In genomic region chr1:100428160-100428559, GRCh38 we compare ENCODE assay signal across 21 cellular contexts.
DNase-seq lines count a peak whose midpoint lies in the region; ATAC-seq and TF ChIP-seq lines count a peak whose summit lies in the region.
"Had no signal": no experiment of that assay in that cellular context is flagged by ENCODE, and none has a peak within 500 bp of the region (broad histone marks: within the 10 kb centered on the region; RNA-seq: fewer than 3 reads in every experiment).

No MANE protein-coding gene starts in this region.

- dilution Hi-C loops in IMR-90 (cut with HindIII; ENCODE audit: low sequenced_read_pairs, unreplicated experiment): no loop called here

- no peak overlapping the region for H3K4me3 ChIP-seq in IMR-90 (ENCODE audit: insufficient read depth, low read depth, low read length)
- H3K4me3 ChIP-seq: breast epithelium, coronary artery, esophagus squamous epithelium, gastroesophageal sphincter, SJSA1, smooth muscle cell had no signal

- no peak overlapping the region for H4K5ac ChIP-seq in IMR-90 (ENCODE audit: low read depth, low read length)

- H2BK20ac ChIP-seq in IMR-90 (ENCODE audit: low read depth, low read length): no peak overlapping the region

- no peaks in the 10 kb centered on the region for H4K20me1 ChIP-seq in IMR-90 (ENCODE audit: insufficient read depth, low read length)

- H3K4ac ChIP-seq in IMR-90 (ENCODE audit: low read depth, low read length): no peak overlapping the region

- no peak overlapping the region for H3K56ac ChIP-seq in IMR-90 (ENCODE audit: extremely low read depth, insufficient read depth, low read length)

- no peak overlapping the region for H3K4me2 ChIP-seq in IMR-90 (ENCODE audit: low read depth, low read length)
- H3K4me2 ChIP-seq: smooth muscle cell had no signal

- no peak overlapping the region for H2AK9ac ChIP-seq in IMR-90 (replicated peaks; ENCODE audit: low read depth, low read length, poor library complexity)

- peaks cover under 1% of the 10 kb centered on the region; the same call in 1 of the 2 replicates for H3K9me1 ChIP-seq in IMR-90 (ENCODE audit: insufficient read depth, low read length)

- H3K9me3 Mint-ChIP-seq in activated naive CD4-positive, alpha-beta T cell treated with anti-CD3 and anti-CD28 coated beads for 36 hours: no peaks in the 10 kb centered on the region
- no peaks in the 10 kb centered on the region for H3K9me3 Mint-ChIP-seq in activated naive CD4-positive, alpha-beta T cell treated with anti-CD3 and anti-CD28 coated beads, Interleukin-2, amount 50 U/mL, for 72 hours
- H3K9me3 Mint-ChIP-seq: H9, natural killer cell had no signal

- no peak overlapping the region for H2BK120ac ChIP-seq in IMR-90 (ENCODE audit: low read depth, low read length)

- no peak overlapping the region for H4K8ac ChIP-seq in IMR-90 (ENCODE audit: low read depth in 2 of 2, low read length in 2 of 2)

- no peak for TF ChIP-seq RAD21 in IMR-90 (IDR thresholded peaks at IDR 0.05; ENCODE audit: low read length)

- H3K27me3 Mint-ChIP-seq in activated naive CD4-positive, alpha-beta T cell treated with anti-CD3 and anti-CD28 coated beads for 36 hours (ENCODE audit: low read depth): no peaks in the 10 kb centered on the region

- no peak for ATAC-seq in IMR-90 (ENCODE audit: low read depth)
- ATAC-seq in activated naive CD4-positive, alpha-beta T cell treated with anti-CD3 and anti-CD28 coated beads, Interleukin-2, amount 50 U/mL, for 72 hours: peak; percentile 84 to 87
- ATAC-seq in stimulated activated naive CD8-positive, alpha-beta T cell treated with anti-CD3 and anti-CD28 coated beads, Interleukin-15, Interleukin-2, amounts not matched to agents 100 U/mL and 50 U/mL, for 24 hours: peak; percentile 64
- ATAC-seq: gastroesophageal sphincter had no signal

- DNase-seq in activated naive CD4-positive, alpha-beta T cell treated with anti-CD3 and anti-CD28 coated beads for 36 hours: peak; percentile 49
- no peak for DNase-seq in activated naive CD4-positive, alpha-beta T cell (lab: John Stamatoyannopoulos, UW)
- DNase-seq in IMR-90 (peak; percentile 20), putamen (ENCODE audit: low spot score) (no peak)
- DNase-seq in activated naive CD4-positive, alpha-beta T cell treated with anti-CD3 and anti-CD28 coated beads, Interleukin-2, amount 50 U/mL, for 72 hours (ENCODE audit: low spot score in 2 of 2): no peak
- DNase-seq in stimulated activated naive CD8-positive, alpha-beta T cell treated with anti-CD3 and anti-CD28 coated beads, Interleukin-15, Interleukin-2, amounts not matched to agents 100 U/mL and 50 U/mL, for 24 hours: no peak
- DNase-seq in effector CD8-positive, alpha-beta T cell (lab: John Stamatoyannopoulos, UW): no peak
- DNase-seq: activated CD4-positive, alpha-beta T cell treated with anti-CD3 and anti-CD28 coated beads, Interleukin-2, amount 50 U/mL, for 4 hours; esophagus squamous epithelium; H9; midbrain; natural killer cell; stimulated activated CD4-positive, alpha-beta T cell treated with anti-CD3 and anti-CD28 coated beads, Interleukin-4, amount 100 ng/mL, for 24 hours; stimulated activated naive CD4-positive, alpha-beta T cell treated with Interleukin-2 at 50 U/mL for 16 hours had no signal

- BruUV-seq in IMR-90 (replicated peaks; lab: Mats Ljungman, UMichigan): no TSS peak

- no peak overlapping the region for H2AFZ ChIP-seq in IMR-90 (replicated peaks; ENCODE audit: low read length, poor library complexity)

- no peak overlapping the region for H3K4me3 Mint-ChIP-seq in activated naive CD4-positive, alpha-beta T cell treated with anti-CD3 and anti-CD28 coated beads for 36 hours
- H3K4me3 Mint-ChIP-seq: H9; natural killer cell; T-helper 1 cell treated with Interleukin-12 subunit alpha and Interleukin-12 subunit beta and Interleukin-4 antibody, amounts not matched to agents 30 μg/mL and 1 μg/mL, for 36 hours had no signal

- H3K9me3 ChIP-seq in IMR-90 (ENCODE audit: control insufficient read depth, insufficient read depth, low read length): no peaks in the 10 kb centered on the region
- H3K9me3 ChIP-seq: breast epithelium, esophagus squamous epithelium, gastroesophageal sphincter, SJSA1 had no signal

- no peak overlapping the region for H3K14ac ChIP-seq in IMR-90 (replicated peaks; ENCODE audit: low read depth, low read length)

- peak overlapping the region; percentile 54 for H3K27ac Mint-ChIP-seq in activated naive CD4-positive, alpha-beta T cell treated with anti-CD3 and anti-CD28 coated beads for 36 hours
- H3K27ac Mint-ChIP-seq in activated naive CD4-positive, alpha-beta T cell treated with anti-CD3 and anti-CD28 coated beads, Interleukin-2, amount 50 U/mL, for 72 hours: no peak overlapping the region
- H3K27ac Mint-ChIP-seq: natural killer cell; T-helper 1 cell treated with Interleukin-12 subunit alpha and Interleukin-12 subunit beta and Interleukin-4 antibody, amounts not matched to agents 30 μg/mL and 1 μg/mL, for 36 hours had no signal

- no peak overlapping the region for H2BK5ac ChIP-seq in IMR-90 (ENCODE audit: low read depth, low read length, poor library complexity, severe bottlenecking)

- intact Hi-C loops in activated naive CD4-positive, alpha-beta T cell treated with anti-CD3 and anti-CD28 coated beads for 36 hours (cut with micrococcal nuclease): loop anchor here (1.0 kb wide), 5 partner anchors 12 to 77 kb away; no protein-coding TSS in a partner anchor
- intact Hi-C loops in IMR-90 (cut with micrococcal nuclease): no loop called here

- H3K27ac ChIP-seq in IMR-90 (ENCODE audit: insufficient read depth, low read length): no peak overlapping the region
- H3K27ac ChIP-seq: breast epithelium, C4-2B, coronary artery, esophagus squamous epithelium, gastroesophageal sphincter, SJSA1 had no signal

- POLR2A ChIA-PET in IMR-90 (lab: Charles Lee; ENCODE audit: unreplicated experiment): no interaction called here

- in situ Hi-C loops in IMR-90 (cut with MboI; ENCODE audit: low sequenced_read_pairs): no loop called here

- H3K9ac ChIP-seq in IMR-90 (ENCODE audit: low read depth, low read length): no peak overlapping the region

- no peak overlapping the region for H3K23ac ChIP-seq in IMR-90 (ENCODE audit: low read depth, low read length)

- peaks cover 11% of the 10 kb centered on the region for H3K36me3 Mint-ChIP-seq in activated naive CD4-positive, alpha-beta T cell treated with anti-CD3 and anti-CD28 coated beads for 36 hours (ENCODE audit: low read depth)
- H3K36me3 Mint-ChIP-seq in activated naive CD4-positive, alpha-beta T cell treated with anti-CD3 and anti-CD28 coated beads, Interleukin-2, amount 50 U/mL, for 72 hours: peaks cover 6 to 26% of the 10 kb centered on the region in 2 donors
- H3K36me3 Mint-ChIP-seq: natural killer cell had no signal

- no peak overlapping the region for H2BK15ac ChIP-seq in IMR-90 (ENCODE audit: low read depth, low read length)

- no peak overlapping the region for H3K18ac ChIP-seq in IMR-90 (ENCODE audit: low read depth, low read length)

- no peak for TF ChIP-seq CTCF in IMR-90 (conservative IDR thresholded peaks at IDR 0.05; ENCODE audit: low read depth, low read length)

- H4K91ac ChIP-seq in IMR-90 (ENCODE audit: insufficient read depth, low read depth, low read length): no peak overlapping the region

- no peak for TF ChIP-seq POLR2A in IMR-90 (IDR thresholded peaks at IDR 0.05; ENCODE audit: low read depth, low read length)

- H3K4me1 ChIP-seq in IMR-90 (ENCODE audit: control insufficient read depth, insufficient read depth, low read length): no peaks in the 10 kb centered on the region
- H3K4me1 ChIP-seq: breast epithelium had no signal

- H3K27me3 ChIP-seq in IMR-90 (ENCODE audit: control insufficient read depth, insufficient read depth, low read length): no peaks in the 10 kb centered on the region
- H3K27me3 ChIP-seq: breast epithelium, esophagus squamous epithelium, gastroesophageal sphincter, SJSA1 had no signal

- H3K79me1 ChIP-seq in IMR-90 (ENCODE audit: low read depth in 1 of 2, low read length in 2 of 2): no peaks in the 10 kb centered on the region; a peak in 2 of 4 replicates

- no peaks in the 10 kb centered on the region for H3K36me3 ChIP-seq in IMR-90 (ENCODE audit: control insufficient read depth, insufficient read depth, low read length)
- H3K36me3 ChIP-seq: breast epithelium, esophagus squamous epithelium, gastroesophageal sphincter, SJSA1 had no signal

- no peak overlapping the region for H2AK5ac ChIP-seq in IMR-90 (ENCODE audit: low read depth, low read length)

- CTCF ChIA-PET in activated naive CD4-positive, alpha-beta T cell treated with anti-CD3 and anti-CD28 coated beads for 36 hours (lab: Charles Lee): interaction anchor here (1.4 kb wide), 1 partner anchor 11 kb away, joined by 4 read pairs; no protein-coding TSS in a partner anchor
- CTCF ChIA-PET in IMR-90 (lab: Yijun Ruan, JAX): no interaction called here

- peaks cover 59% of the 10 kb centered on the region for H3K4me1 Mint-ChIP-seq in activated naive CD4-positive, alpha-beta T cell treated with anti-CD3 and anti-CD28 coated beads for 36 hours (ENCODE audit: low read depth)

TF ChIP-seq in IMR-90, 13 proteins besides CTCF, POLR2A, EP300 and RAD21 (continues in another document):
- TF ChIP-seq RFX5 (IDR thresholded peaks at IDR 0.05; ENCODE audit: low read depth, low read length) (no peak), NFE2L2 (IDR thresholded peaks at IDR 0.05; ENCODE audit: low read depth, low read length) (no peak), MAZ (IDR thresholded peaks at IDR 0.05; ENCODE audit: borderline replicate concordance, low read depth, low read length) (no peak), USF2 (IDR thresholded peaks at IDR 0.05; ENCODE audit: low read depth, low read length) (no peak), CEBPB (IDR thresholded peaks at IDR 0.05; ENCODE audit: low read depth, low read length) (no peak), BHLHE40 (IDR thresholded peaks at IDR 0.05; ENCODE audit: low read depth, low read length) (no peak), SMC3 (IDR thresholded peaks at IDR 0.05; ENCODE audit: low read depth, low read length) (no peak), CHD1 (IDR thresholded peaks at IDR 0.05; ENCODE audit: low read depth, low read length) (no peak), RCOR1 (IDR thresholded peaks at IDR 0.05; ENCODE audit: insufficient replicate concordance, low read length) (no peak), MXI1 (IDR thresholded peaks at IDR 0.05; ENCODE audit: borderline replicate concordance, low read depth, low read length) (no peak), MAFK (IDR thresholded peaks at IDR 0.05; ENCODE audit: low read depth, low read length) (no peak)

Comparison
In these comparisons a context has a peak if more than half of its experiments do, and no peak if none do; other contexts are left out.
1. DNase-seq: peak in activated naive CD4-positive, alpha-beta T cell treated with anti-CD3 and anti-CD28 coated beads for 36 hours (single experiment) and IMR-90 (single experiment); none in activated naive CD4-positive, alpha-beta T cell (0 of 4), activated naive CD4-positive, alpha-beta T cell treated with anti-CD3 and anti-CD28 coated beads, Interleukin-2, amount 50 U/mL, for 72 hours (0 of 2), stimulated activated naive CD8-positive, alpha-beta T cell treated with anti-CD3 and anti-CD28 coated beads, Interleukin-15, Interleukin-2, amounts not matched to agents 100 U/mL and 50 U/mL, for 24 hours (single experiment), effector CD8-positive, alpha-beta T cell (single experiment) and putamen (single experiment).